Comparison of ENCODE assay signal across 17 cellular contexts in the genomic region with DNA sequence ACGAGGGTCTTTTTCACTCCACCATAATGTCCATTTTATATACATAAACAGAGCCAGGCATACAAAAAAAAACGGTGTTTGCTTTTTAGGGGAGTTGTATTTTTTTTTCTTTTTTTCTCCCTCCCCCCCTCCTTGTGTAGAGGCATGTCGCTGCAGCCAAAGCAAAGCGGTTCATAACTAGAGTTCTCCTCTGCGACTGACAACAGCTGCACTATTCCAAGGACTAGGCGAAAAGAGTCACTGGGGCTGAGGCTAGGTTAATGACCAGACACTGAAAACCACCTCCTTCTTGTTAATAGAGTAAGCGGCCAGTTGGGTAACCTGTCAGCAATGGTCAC.
DNase-seq lines count a peak whose midpoint lies in the region; ATAC-seq and TF ChIP-seq lines count a peak whose summit lies in the region.
"Had no signal": no experiment of that assay in that cellular context is flagged by ENCODE, and none has a peak within 500 bp of the region (broad histone marks: within the 10 kb centered on the region; RNA-seq: fewer than 3 reads in every experiment).

No MANE protein-coding gene starts in this region.

- H3K4me3 Mint-ChIP-seq in brain: peak overlapping the region; percentile 11 to 77 (median 48)
- H3K4me3 Mint-ChIP-seq: activated CD4-positive, alpha-beta T cell treated with anti-CD3 and anti-CD28 coated beads, Interleukin-2, amount 10 ng/mL, durations not matched to agents 7 days and 5 days; activated naive CD8-positive, alpha-beta T cell treated with anti-CD3 and anti-CD28 coated beads, Interleukin-2, amount 10 ng/mL, durations not matched to agents 7 days and 5 days; activated T-cell treated with anti-CD3 and anti-CD28 coated beads, Interleukin-2, amount 50 U/mL, for 4 hours; endodermal cell; naive B cell had no signal

- intact Hi-C loops in psoas muscle (cut with DNase I): no loop called here

- H3K27ac ChIP-seq in psoas muscle: no peak overlapping the region
- H3K27ac ChIP-seq: BLaER1, left ventricle myocardium inferior, thoracic aorta had no signal

- peak overlapping the region; percentile 36 for H3K4me3 ChIP-seq in psoas muscle
- H3K4me3 ChIP-seq: BLaER1, left ventricle myocardium inferior, thoracic aorta had no signal

- 24 to 34% (median 32%) methylated on average over 7 of the region's 7 CpGs for WGBS in psoas muscle, 3 donors

- H3K36me3 Mint-ChIP-seq in brain: no peaks in the 10 kb centered on the region
- H3K36me3 Mint-ChIP-seq: activated naive CD8-positive, alpha-beta T cell treated with anti-CD3 and anti-CD28 coated beads, Interleukin-2, amount 10 ng/mL, durations not matched to agents 7 days and 5 days; naive B cell had no signal

- no peaks in the 10 kb centered on the region for H3K27me3 Mint-ChIP-seq in brain
- H3K27me3 Mint-ChIP-seq: activated CD4-positive, alpha-beta T cell treated with anti-CD3 and anti-CD28 coated beads, Interleukin-2, amount 10 ng/mL, durations not matched to agents 7 days and 5 days; activated naive CD8-positive, alpha-beta T cell treated with anti-CD3 and anti-CD28 coated beads, Interleukin-2, amount 10 ng/mL, durations not matched to agents 7 days and 5 days; naive B cell had no signal

- no peaks in the 10 kb centered on the region for H3K4me1 ChIP-seq in psoas muscle
- H3K4me1 ChIP-seq: left ventricle myocardium inferior had no signal

- TF ChIP-seq CTCF in brain (conservative IDR thresholded peaks at IDR 0.05): no peak
- no peak for TF ChIP-seq CTCF in psoas muscle (IDR thresholded peaks at IDR 0.05)

- peak; percentile 36 for DNase-seq in NCI-H1694 (lab: John Stamatoyannopoulos, UW)
- DNase-seq in psoas muscle: no peak
- DNase-seq in NCI-H187 treated with DMSO at 0.1 percent for 48 hours (lab: John Stamatoyannopoulos, UW): no peak
- no peak for DNase-seq in NCI-H1436 treated with DMSO at 0.1 percent for 48 hours (lab: John Stamatoyannopoulos, UW)
- no peak for DNase-seq in foreskin melanocyte
- DNase-seq: activated CD4-positive, alpha-beta T cell treated with anti-CD3 and anti-CD28 coated beads, Interleukin-2, amount 10 ng/mL, durations not matched to agents 7 days and 5 days; activated naive CD8-positive, alpha-beta T cell treated with anti-CD3 and anti-CD28 coated beads, Interleukin-2, amount 10 ng/mL, durations not matched to agents 7 days and 5 days; activated T-cell treated with anti-CD3 and anti-CD28 coated beads, Interleukin-2, amount 50 U/mL, for 4 hours; endodermal cell; KG1; left ventricle myocardium inferior; naive B cell; T1000 had no signal

- H3K9me3 ChIP-seq in psoas muscle: no peaks in the 10 kb centered on the region
- H3K9me3 ChIP-seq: BLaER1, left ventricle myocardium inferior, thoracic aorta had no signal

- ATAC-seq in GM18861 (IDR thresholded peaks at IDR 0.05; ENCODE audit: unreplicated experiment) (peak; percentile 21), psoas muscle (peak; percentile 51 to 70 (median 66))
- ATAC-seq: activated T-cell treated with anti-CD3 and anti-CD28 coated beads, Interleukin-2, amount 50 U/mL, for 4 hours had no signal

- H3K4me1 Mint-ChIP-seq in brain: peaks cover 26% of the 10 kb centered on the region
- H3K4me1 Mint-ChIP-seq: activated CD4-positive, alpha-beta T cell treated with anti-CD3 and anti-CD28 coated beads, Interleukin-2, amount 10 ng/mL, durations not matched to agents 7 days and 5 days; activated naive CD8-positive, alpha-beta T cell treated with anti-CD3 and anti-CD28 coated beads, Interleukin-2, amount 10 ng/mL, durations not matched to agents 7 days and 5 days had no signal

- H3K27me3 ChIP-seq in psoas muscle (ENCODE audit: insufficient read depth in 3 of 3, low read length in 2 of 3): no peaks in the 10 kb centered on the region
- H3K27me3 ChIP-seq: BLaER1 had no signal

- no peaks in the 10 kb centered on the region for H3K36me3 ChIP-seq in psoas muscle (ENCODE audit: insufficient read depth in 1 of 2, low read depth in 1 of 2)
- H3K36me3 ChIP-seq: BLaER1, left ventricle myocardium inferior, thoracic aorta had no signal

- peaks cover 0 to 3% (median 0%) of the 10 kb centered on the region in 5 experiments for H3K9me3 Mint-ChIP-seq in brain
- H3K9me3 Mint-ChIP-seq: activated CD4-positive, alpha-beta T cell treated with anti-CD3 and anti-CD28 coated beads, Interleukin-2, amount 10 ng/mL, durations not matched to agents 7 days and 5 days; activated naive CD8-positive, alpha-beta T cell treated with anti-CD3 and anti-CD28 coated beads, Interleukin-2, amount 10 ng/mL, durations not matched to agents 7 days and 5 days; activated T-cell treated with anti-CD3 and anti-CD28 coated beads, Interleukin-2, amount 50 U/mL, for 4 hours; endodermal cell had no signal

- H3K27ac Mint-ChIP-seq in brain: peak overlapping the region in 4 of 5 experiments; percentile 51 to 85 (median 57)
- H3K27ac Mint-ChIP-seq: activated CD4-positive, alpha-beta T cell treated with anti-CD3 and anti-CD28 coated beads, Interleukin-2, amount 10 ng/mL, durations not matched to agents 7 days and 5 days; activated naive CD8-positive, alpha-beta T cell treated with anti-CD3 and anti-CD28 coated beads, Interleukin-2, amount 10 ng/mL, durations not matched to agents 7 days and 5 days; endodermal cell had no signal
